In the genomic region with DNA sequence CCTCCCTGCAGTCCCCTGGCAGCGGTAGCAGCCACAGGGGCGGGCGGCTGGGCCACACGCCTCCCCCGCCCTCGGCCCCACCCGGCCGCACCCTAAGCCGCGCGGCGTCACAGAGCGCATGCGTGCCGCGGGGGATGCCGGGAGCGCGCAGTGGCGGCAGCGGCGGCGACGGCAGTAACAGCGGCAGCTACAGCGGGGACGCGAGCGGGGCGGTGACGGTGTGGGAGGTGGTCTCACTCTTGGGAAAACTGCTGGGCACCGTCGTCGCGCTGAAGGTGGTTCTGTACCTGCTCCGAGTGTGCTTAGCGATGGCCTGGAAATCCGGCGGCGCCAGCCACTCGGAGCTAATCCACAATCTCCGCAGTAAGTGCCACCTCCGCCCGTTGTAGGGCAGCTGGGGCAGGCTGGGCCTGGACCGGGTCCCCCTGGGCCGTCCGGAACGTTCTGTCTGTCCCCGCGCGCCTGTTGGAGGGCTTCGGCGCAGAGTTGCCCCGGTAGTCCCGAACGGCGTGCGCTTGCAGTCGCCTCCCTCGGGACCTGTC, we compare ENCODE assay signal across 1 cellular context.
TF ChIP-seq lines count a peak whose summit lies in the region.

A gene (plus strand): TSS at position 148 of the 542 bp plus-strand sequence. CDS start 161 bp downstream, at position 309.

TF ChIP-seq in GM12878, 131 proteins besides CTCF, POLR2A, EP300 and RAD21 (continued from another document and continues in another):
- TF ChIP-seq, protein P1, sequence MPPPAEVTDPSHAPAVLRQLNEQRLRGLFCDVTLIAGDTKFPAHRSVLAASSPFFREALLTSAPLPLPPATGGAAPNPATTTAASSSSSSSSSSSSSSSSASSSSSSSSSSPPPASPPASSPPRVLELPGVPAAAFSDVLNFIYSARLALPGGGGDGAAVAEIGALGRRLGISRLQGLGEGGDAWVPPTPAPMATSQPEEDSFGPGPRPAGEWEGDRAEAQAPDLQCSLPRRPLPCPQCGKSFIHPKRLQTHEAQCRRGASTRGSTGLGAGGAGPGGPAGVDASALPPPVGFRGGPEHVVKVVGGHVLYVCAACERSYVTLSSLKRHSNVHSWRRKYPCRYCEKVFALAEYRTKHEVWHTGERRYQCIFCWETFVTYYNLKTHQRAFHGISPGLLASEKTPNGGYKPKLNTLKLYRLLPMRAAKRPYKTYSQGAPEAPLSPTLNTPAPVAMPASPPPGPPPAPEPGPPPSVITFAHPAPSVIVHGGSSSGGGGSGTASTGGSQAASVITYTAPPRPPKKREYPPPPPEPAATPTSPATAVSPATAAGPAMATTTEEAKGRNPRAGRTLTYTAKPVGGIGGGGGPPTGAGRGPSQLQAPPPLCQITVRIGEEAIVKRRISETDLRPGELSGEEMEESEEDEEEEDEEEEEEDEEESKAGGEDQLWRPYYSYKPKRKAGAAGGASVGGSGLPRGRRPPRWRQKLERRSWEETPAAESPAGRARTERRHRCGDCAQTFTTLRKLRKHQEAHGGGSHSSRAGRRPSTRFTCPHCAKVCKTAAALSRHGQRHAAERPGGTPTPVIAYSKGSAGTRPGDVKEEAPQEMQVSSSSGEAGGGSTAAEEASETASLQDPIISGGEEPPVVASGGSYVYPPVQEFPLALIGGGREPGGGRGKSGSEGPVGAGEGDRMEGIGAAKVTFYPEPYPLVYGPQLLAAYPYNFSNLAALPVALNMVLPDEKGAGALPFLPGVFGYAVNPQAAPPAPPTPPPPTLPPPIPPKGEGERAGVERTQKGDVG (CRISPR knock-in tag; IDR thresholded peaks at IDR 0.05) = no peak
- TF ChIP-seq, protein P2, sequence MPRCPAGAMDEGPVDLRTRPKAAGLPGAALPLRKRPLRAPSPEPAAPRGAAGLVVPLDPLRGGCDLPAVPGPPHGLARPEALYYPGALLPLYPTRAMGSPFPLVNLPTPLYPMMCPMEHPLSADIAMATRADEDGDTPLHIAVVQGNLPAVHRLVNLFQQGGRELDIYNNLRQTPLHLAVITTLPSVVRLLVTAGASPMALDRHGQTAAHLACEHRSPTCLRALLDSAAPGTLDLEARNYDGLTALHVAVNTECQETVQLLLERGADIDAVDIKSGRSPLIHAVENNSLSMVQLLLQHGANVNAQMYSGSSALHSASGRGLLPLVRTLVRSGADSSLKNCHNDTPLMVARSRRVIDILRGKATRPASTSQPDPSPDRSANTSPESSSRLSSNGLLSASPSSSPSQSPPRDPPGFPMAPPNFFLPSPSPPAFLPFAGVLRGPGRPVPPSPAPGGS (IDR thresholded peaks at IDR 0.05; ENCODE audit: borderline replicate concordance, insufficient read depth, low read depth, low read length, poor library complexity, severe bottlenecking) = no peak
- TF ChIP-seq CHD2 (IDR thresholded peaks at IDR 0.05; ENCODE audit: borderline replicate concordance, low read depth, low read length) (no peak), BMI1 (IDR thresholded peaks at IDR 0.05; ENCODE audit: borderline replicate concordance) (no peak), CBFB (IDR thresholded peaks at IDR 0.05; ENCODE audit: low read depth) (no peak), SIN3A (IDR thresholded peaks at IDR 0.05; ENCODE audit: low read depth, low read length) (no peak), NFXL1 (IDR thresholded peaks at IDR 0.05; ENCODE audit: borderline replicate concordance) (no peak), CEBPB (IDR thresholded peaks at IDR 0.05; ENCODE audit: borderline replicate concordance in 1 of 2, low read depth in 2 of 2, low read length in 2 of 2) (no peak), CREM (IDR thresholded peaks at IDR 0.05; ENCODE audit: low read depth) (no peak), CREB1 (IDR thresholded peaks at IDR 0.05; ENCODE audit: low read depth) (no peak), WRNIP1 (IDR thresholded peaks at IDR 0.05; ENCODE audit: borderline replicate concordance, low read depth, low read length) (no peak), SMARCA5 (IDR thresholded peaks at IDR 0.05) (no peak; the same call in 1 of the 2 replicates), MYC (IDR thresholded peaks at IDR 0.05; ENCODE audit: insufficient read depth, insufficient read length, insufficient replicate concordance, low read length, severe bottlenecking) (no peak), EGR1 (IDR thresholded peaks at IDR 0.05; ENCODE audit: borderline replicate concordance in 1 of 2, low read depth in 2 of 2, low read length in 2 of 2) (peak in 1 of 2 experiments; percentile 65; a peak in 1 of 3 replicates), MYB (IDR thresholded peaks at IDR 0.05; ENCODE audit: borderline replicate concordance, low read depth, low read length) (no peak), NR2C1 (IDR thresholded peaks at IDR 0.05) (no peak), ZNF207 (IDR thresholded peaks at IDR 0.05; ENCODE audit: borderline replicate concordance) (peak; percentile 55; the same call in 1 of the 2 replicates), RUNX3 (IDR thresholded peaks at IDR 0.05; ENCODE audit: low read length) (no peak; the same call in 1 of the 2 replicates), BCL11A (IDR thresholded peaks at IDR 0.05; ENCODE audit: low read depth, low read length) (no peak), YY1 (IDR thresholded peaks at IDR 0.05; ENCODE audit: low read depth, low read length) (no peak; the same call in 1 of the 2 replicates), STAT1 (conservative IDR thresholded peaks at IDR 0.05) (no peak), CHD4 (IDR thresholded peaks at IDR 0.05) (no peak), ASH2L (IDR thresholded peaks at IDR 0.05; ENCODE audit: borderline replicate concordance, low read depth) (no peak), MEF2B (IDR thresholded peaks at IDR 0.05; ENCODE audit: partially characterized antibody, poor library complexity, severe bottlenecking) (peak; percentile 70), GATAD2B (conservative IDR thresholded peaks at IDR 0.05; ENCODE audit: low read depth) (peak; percentile 83), JUND (IDR thresholded peaks at IDR 0.05; ENCODE audit: low read depth, low read length) (no peak), POU2F2 (IDR thresholded peaks at IDR 0.05; ENCODE audit: borderline replicate concordance, low read depth, low read length) (no peak), MXI1 (IDR thresholded peaks at IDR 0.05; ENCODE audit: low read depth, low read length) (no peak), POLR2AphosphoS2 (IDR thresholded peaks at IDR 0.05; ENCODE audit: low read depth, low read length) (peak; percentile 84; the same call in 1 of the 2 replicates), CBX3 (IDR thresholded peaks at IDR 0.05; ENCODE audit: borderline replicate concordance, low read depth) (no peak), POLR2AphosphoS5 (IDR thresholded peaks at IDR 0.05; ENCODE audit: low read length) (peak; percentile 80), EED (IDR thresholded peaks at IDR 0.05; ENCODE audit: low read depth) (no peak; the same call in 1 of the 2 replicates)
- TF ChIP-seq, protein P3, sequence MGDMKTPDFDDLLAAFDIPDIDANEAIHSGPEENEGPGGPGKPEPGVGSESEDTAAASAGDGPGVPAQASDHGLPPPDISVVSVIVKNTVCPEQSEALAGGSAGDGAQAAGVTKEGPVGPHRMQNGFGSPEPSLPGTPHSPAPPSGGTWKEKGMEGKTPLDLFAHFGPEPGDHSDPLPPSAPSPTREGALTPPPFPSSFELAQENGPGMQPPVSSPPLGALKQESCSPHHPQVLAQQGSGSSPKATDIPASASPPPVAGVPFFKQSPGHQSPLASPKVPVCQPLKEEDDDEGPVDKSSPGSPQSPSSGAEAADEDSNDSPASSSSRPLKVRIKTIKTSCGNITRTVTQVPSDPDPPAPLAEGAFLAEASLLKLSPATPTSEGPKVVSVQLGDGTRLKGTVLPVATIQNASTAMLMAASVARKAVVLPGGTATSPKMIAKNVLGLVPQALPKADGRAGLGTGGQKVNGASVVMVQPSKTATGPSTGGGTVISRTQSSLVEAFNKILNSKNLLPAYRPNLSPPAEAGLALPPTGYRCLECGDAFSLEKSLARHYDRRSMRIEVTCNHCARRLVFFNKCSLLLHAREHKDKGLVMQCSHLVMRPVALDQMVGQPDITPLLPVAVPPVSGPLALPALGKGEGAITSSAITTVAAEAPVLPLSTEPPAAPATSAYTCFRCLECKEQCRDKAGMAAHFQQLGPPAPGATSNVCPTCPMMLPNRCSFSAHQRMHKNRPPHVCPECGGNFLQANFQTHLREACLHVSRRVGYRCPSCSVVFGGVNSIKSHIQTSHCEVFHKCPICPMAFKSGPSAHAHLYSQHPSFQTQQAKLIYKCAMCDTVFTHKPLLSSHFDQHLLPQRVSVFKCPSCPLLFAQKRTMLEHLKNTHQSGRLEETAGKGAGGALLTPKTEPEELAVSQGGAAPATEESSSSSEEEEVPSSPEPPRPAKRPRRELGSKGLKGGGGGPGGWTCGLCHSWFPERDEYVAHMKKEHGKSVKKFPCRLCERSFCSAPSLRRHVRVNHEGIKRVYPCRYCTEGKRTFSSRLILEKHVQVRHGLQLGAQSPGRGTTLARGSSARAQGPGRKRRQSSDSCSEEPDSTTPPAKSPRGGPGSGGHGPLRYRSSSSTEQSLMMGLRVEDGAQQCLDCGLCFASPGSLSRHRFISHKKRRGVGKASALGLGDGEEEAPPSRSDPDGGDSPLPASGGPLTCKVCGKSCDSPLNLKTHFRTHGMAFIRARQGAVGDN (IDR thresholded peaks at IDR 0.05) = peak; percentile 94
- TF ChIP-seq, protein P4, sequence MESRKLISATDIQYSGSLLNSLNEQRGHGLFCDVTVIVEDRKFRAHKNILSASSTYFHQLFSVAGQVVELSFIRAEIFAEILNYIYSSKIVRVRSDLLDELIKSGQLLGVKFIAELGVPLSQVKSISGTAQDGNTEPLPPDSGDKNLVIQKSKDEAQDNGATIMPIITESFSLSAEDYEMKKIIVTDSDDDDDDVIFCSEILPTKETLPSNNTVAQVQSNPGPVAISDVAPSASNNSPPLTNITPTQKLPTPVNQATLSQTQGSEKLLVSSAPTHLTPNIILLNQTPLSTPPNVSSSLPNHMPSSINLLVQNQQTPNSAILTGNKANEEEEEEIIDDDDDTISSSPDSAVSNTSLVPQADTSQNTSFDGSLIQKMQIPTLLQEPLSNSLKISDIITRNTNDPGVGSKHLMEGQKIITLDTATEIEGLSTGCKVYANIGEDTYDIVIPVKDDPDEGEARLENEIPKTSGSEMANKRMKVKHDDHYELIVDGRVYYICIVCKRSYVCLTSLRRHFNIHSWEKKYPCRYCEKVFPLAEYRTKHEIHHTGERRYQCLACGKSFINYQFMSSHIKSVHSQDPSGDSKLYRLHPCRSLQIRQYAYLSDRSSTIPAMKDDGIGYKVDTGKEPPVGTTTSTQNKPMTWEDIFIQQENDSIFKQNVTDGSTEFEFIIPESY (IDR thresholded peaks at IDR 0.05) = no peak
- TF ChIP-seq, protein P5, sequence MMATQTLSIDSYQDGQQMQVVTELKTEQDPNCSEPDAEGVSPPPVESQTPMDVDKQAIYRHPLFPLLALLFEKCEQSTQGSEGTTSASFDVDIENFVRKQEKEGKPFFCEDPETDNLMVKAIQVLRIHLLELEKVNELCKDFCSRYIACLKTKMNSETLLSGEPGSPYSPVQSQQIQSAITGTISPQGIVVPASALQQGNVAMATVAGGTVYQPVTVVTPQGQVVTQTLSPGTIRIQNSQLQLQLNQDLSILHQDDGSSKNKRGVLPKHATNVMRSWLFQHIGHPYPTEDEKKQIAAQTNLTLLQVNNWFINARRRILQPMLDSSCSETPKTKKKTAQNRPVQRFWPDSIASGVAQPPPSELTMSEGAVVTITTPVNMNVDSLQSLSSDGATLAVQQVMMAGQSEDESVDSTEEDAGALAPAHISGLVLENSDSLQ (IDR thresholded peaks at IDR 0.05) = no peak
- TF ChIP-seq, protein P6, sequence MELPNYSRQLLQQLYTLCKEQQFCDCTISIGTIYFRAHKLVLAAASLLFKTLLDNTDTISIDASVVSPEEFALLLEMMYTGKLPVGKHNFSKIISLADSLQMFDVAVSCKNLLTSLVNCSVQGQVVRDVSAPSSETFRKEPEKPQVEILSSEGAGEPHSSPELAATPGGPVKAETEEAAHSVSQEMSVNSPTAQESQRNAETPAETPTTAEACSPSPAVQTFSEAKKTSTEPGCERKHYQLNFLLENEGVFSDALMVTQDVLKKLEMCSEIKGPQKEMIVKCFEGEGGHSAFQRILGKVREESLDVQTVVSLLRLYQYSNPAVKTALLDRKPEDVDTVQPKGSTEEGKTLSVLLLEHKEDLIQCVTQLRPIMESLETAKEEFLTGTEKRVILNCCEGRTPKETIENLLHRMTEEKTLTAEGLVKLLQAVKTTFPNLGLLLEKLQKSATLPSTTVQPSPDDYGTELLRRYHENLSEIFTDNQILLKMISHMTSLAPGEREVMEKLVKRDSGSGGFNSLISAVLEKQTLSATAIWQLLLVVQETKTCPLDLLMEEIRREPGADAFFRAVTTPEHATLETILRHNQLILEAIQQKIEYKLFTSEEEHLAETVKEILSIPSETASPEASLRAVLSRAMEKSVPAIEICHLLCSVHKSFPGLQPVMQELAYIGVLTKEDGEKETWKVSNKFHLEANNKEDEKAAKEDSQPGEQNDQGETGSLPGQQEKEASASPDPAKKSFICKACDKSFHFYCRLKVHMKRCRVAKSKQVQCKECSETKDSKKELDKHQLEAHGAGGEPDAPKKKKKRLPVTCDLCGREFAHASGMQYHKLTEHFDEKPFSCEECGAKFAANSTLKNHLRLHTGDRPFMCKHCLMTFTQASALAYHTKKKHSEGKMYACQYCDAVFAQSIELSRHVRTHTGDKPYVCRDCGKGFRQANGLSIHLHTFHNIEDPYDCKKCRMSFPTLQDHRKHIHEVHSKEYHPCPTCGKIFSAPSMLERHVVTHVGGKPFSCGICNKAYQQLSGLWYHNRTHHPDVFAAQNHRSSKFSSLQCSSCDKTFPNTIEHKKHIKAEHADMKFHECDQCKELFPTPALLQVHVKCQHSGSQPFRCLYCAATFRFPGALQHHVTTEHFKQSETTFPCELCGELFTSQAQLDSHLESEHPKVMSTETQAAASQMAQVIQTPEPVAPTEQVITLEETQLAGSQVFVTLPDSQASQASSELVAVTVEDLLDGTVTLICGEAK (IDR thresholded peaks at IDR 0.05; ENCODE audit: borderline replicate concordance) = no peak
- TF ChIP-seq, protein P7, sequence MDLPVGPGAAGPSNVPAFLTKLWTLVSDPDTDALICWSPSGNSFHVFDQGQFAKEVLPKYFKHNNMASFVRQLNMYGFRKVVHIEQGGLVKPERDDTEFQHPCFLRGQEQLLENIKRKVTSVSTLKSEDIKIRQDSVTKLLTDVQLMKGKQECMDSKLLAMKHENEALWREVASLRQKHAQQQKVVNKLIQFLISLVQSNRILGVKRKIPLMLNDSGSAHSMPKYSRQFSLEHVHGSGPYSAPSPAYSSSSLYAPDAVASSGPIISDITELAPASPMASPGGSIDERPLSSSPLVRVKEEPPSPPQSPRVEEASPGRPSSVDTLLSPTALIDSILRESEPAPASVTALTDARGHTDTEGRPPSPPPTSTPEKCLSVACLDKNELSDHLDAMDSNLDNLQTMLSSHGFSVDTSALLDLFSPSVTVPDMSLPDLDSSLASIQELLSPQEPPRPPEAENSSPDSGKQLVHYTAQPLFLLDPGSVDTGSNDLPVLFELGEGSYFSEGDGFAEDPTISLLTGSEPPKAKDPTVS (IDR thresholded peaks at IDR 0.05; ENCODE audit: low read depth, low read length) = no peak
- TF ChIP-seq, protein P8, sequence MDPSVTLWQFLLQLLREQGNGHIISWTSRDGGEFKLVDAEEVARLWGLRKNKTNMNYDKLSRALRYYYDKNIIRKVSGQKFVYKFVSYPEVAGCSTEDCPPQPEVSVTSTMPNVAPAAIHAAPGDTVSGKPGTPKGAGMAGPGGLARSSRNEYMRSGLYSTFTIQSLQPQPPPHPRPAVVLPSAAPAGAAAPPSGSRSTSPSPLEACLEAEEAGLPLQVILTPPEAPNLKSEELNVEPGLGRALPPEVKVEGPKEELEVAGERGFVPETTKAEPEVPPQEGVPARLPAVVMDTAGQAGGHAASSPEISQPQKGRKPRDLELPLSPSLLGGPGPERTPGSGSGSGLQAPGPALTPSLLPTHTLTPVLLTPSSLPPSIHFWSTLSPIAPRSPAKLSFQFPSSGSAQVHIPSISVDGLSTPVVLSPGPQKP (IDR thresholded peaks at IDR 0.05; ENCODE audit: low read depth, low read length) = no peak
